ENCODE assay signal across 1 cellular context in genomic region chr17:40219073-40219860, GRCh38.
A peak's percentile ranks its signal among the peaks of the same experiment; 100 is the strongest.
TF ChIP-seq lines count a peak whose summit lies in the region.

TSS of gene WIPF2 (plus strand) at chr17:40219304. CDS start at chr17:40256460, 37,156 bp downstream.

TF ChIP-seq in K562, 482 proteins besides CTCF, POLR2A, EP300 and RAD21 (continued from another document and continues in another):
- TF ChIP-seq, protein P1, sequence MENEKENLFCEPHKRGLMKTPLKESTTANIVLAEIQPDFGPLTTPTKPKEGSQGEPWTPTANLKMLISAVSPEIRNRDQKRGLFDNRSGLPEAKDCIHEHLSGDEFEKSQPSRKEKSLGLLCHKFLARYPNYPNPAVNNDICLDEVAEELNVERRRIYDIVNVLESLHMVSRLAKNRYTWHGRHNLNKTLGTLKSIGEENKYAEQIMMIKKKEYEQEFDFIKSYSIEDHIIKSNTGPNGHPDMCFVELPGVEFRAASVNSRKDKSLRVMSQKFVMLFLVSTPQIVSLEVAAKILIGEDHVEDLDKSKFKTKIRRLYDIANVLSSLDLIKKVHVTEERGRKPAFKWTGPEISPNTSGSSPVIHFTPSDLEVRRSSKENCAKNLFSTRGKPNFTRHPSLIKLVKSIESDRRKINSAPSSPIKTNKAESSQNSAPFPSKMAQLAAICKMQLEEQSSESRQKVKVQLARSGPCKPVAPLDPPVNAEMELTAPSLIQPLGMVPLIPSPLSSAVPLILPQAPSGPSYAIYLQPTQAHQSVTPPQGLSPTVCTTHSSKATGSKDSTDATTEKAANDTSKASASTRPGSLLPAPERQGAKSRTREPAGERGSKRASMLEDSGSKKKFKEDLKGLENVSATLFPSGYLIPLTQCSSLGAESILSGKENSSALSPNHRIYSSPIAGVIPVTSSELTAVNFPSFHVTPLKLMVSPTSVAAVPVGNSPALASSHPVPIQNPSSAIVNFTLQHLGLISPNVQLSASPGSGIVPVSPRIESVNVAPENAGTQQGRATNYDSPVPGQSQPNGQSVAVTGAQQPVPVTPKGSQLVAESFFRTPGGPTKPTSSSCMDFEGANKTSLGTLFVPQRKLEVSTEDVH (IDR thresholded peaks at IDR 0.05; ENCODE audit: low read depth, partially characterized antibody) = peak; percentile 88
- TF ChIP-seq LEF1 (IDR thresholded peaks at IDR 0.05) = no peak
- peak; percentile 73 for TF ChIP-seq MEIS2 (IDR thresholded peaks at IDR 0.05; ENCODE audit: partially characterized antibody)
- TF ChIP-seq ELF2 (CRISPR knock-in tag; IDR thresholded peaks at IDR 0.05) = peak; percentile 99
- peak; percentile 50; the same call in 1 of the 2 replicates for TF ChIP-seq TFAP4 (CRISPR knock-in tag; IDR thresholded peaks at IDR 0.05; ENCODE audit: borderline replicate concordance)
- TF ChIP-seq, protein P2, sequence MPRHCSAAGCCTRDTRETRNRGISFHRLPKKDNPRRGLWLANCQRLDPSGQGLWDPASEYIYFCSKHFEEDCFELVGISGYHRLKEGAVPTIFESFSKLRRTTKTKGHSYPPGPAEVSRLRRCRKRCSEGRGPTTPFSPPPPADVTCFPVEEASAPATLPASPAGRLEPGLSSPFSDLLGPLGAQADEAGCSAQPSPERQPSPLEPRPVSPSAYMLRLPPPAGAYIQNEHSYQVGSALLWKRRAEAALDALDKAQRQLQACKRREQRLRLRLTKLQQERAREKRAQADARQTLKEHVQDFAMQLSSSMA (CRISPR knock-in tag; IDR thresholded peaks at IDR 0.05) = peak; percentile 99
- TF ChIP-seq, protein P3, sequence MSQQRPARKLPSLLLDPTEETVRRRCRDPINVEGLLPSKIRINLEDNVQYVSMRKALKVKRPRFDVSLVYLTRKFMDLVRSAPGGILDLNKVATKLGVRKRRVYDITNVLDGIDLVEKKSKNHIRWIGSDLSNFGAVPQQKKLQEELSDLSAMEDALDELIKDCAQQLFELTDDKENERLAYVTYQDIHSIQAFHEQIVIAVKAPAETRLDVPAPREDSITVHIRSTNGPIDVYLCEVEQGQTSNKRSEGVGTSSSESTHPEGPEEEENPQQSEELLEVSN (IDR thresholded peaks at IDR 0.05; ENCODE audit: borderline replicate concordance in 1 of 2, extremely low read depth in 1 of 2, insufficient read depth in 1 of 2, insufficient read length in 1 of 2, low read depth in 1 of 2, low read length in 1 of 2, poor library complexity in 1 of 2, severe bottlenecking in 1 of 2) = peak in 1 of 2 experiments; percentile 30
- TF ChIP-seq EGR1 (conservative IDR thresholded peaks at IDR 0.05) = peak; percentile 81
- TF ChIP-seq ZHX1 (conservative IDR thresholded peaks at IDR 0.05; ENCODE audit: low read length) = peak; percentile 99
- TF ChIP-seq, protein P4, sequence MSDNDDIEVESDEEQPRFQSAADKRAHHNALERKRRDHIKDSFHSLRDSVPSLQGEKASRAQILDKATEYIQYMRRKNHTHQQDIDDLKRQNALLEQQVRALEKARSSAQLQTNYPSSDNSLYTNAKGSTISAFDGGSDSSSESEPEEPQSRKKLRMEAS (CRISPR knock-in tag; IDR thresholded peaks at IDR 0.05) = peak; percentile 19; the same call in 1 of the 2 replicates
- peak; percentile 86 to 88 for TF ChIP-seq SIX5 (IDR thresholded peaks at IDR 0.05; ENCODE audit: borderline replicate concordance in 1 of 2, insufficient read depth in 1 of 2, low read depth in 1 of 2, low read length in 2 of 2)
- TF ChIP-seq SRF (CRISPR knock-in tag; IDR thresholded peaks at IDR 0.05) = peak in 1 of 2 experiments; percentile 75; a peak in 1 of 4 replicates
- TF ChIP-seq SREBF1 (IDR thresholded peaks at IDR 0.05; ENCODE audit: borderline replicate concordance, low read depth, low read length) = no peak
- 0 out of 4 replicates have a peak, but pooled peaks of 1 of the 2 experiments have one; percentile 57 for TF ChIP-seq TEAD1 (CRISPR knock-in tag; IDR thresholded peaks at IDR 0.05)
- peak; percentile 90 for TF ChIP-seq RBFOX2 (IDR thresholded peaks at IDR 0.05; ENCODE audit: low read depth, low read length)
- 0 out of 2 replicates have a peak, but pooled peaks have one; percentile 4 for TF ChIP-seq BHLHE40 (IDR thresholded peaks at IDR 0.05; ENCODE audit: low read length)
- no peak for TF ChIP-seq MAFG (tag; conservative IDR thresholded peaks at IDR 0.05)
- TF ChIP-seq ATF1 (CRISPR knock-in tag; IDR thresholded peaks at IDR 0.05) = no peak
- peak; percentile 71 for TF ChIP-seq ATF1 (tag; IDR thresholded peaks at IDR 0.05)
- peak in 1 of 2 experiments; percentile 54; a peak in 1 of 4 replicates for TF ChIP-seq RCOR1 (IDR thresholded peaks at IDR 0.05; ENCODE audit: borderline replicate concordance in 1 of 2, low read depth in 2 of 2, low read length in 2 of 2)
- peak; percentile 93 to 99 (median 99) for TF ChIP-seq YY1 (IDR thresholded peaks at IDR 0.05; ENCODE audit: borderline replicate concordance in 1 of 3, control insufficient read depth in 1 of 3, extremely low read depth in 1 of 3, insufficient read depth in 3 of 3, insufficient read length in 1 of 3, insufficient replicate concordance in 2 of 3, low read depth in 1 of 3, low read length in 2 of 3)
- peak in 1 of 2 experiments; percentile 44; a peak in 1 of 3 replicates for TF ChIP-seq CBX3 (IDR thresholded peaks at IDR 0.05; ENCODE audit: borderline replicate concordance in 1 of 2, low read length in 2 of 2)
- TF ChIP-seq, protein P5, sequence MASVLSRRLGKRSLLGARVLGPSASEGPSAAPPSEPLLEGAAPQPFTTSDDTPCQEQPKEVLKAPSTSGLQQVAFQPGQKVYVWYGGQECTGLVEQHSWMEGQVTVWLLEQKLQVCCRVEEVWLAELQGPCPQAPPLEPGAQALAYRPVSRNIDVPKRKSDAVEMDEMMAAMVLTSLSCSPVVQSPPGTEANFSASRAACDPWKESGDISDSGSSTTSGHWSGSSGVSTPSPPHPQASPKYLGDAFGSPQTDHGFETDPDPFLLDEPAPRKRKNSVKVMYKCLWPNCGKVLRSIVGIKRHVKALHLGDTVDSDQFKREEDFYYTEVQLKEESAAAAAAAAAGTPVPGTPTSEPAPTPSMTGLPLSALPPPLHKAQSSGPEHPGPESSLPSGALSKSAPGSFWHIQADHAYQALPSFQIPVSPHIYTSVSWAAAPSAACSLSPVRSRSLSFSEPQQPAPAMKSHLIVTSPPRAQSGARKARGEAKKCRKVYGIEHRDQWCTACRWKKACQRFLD (CRISPR knock-in tag; IDR thresholded peaks at IDR 0.05) = peak; percentile 59; the same call in 1 of the 2 replicates
- peak; percentile 83 for TF ChIP-seq NR2C1 (IDR thresholded peaks at IDR 0.05)
- TF ChIP-seq NR2C1 (tag; IDR thresholded peaks at IDR 0.05) = peak; percentile 86
- TF ChIP-seq ELF1 (tag; IDR thresholded peaks at IDR 0.05) = peak; percentile 100
- TF ChIP-seq NR2C2 (CRISPR knock-in tag; IDR thresholded peaks at IDR 0.05) = no peak
- peak; percentile 96 for TF ChIP-seq NR2C2 (tag; IDR thresholded peaks at IDR 0.05)
- peak; percentile 62 for TF ChIP-seq TEAD4 (IDR thresholded peaks at IDR 0.05; ENCODE audit: low read length)
- TF ChIP-seq TEAD4 (CRISPR knock-in tag; IDR thresholded peaks at IDR 0.05; ENCODE audit: borderline replicate concordance) = no peak
- no peak for TF ChIP-seq THRB (CRISPR knock-in tag; conservative IDR thresholded peaks at IDR 0.05)
- TF ChIP-seq HOXB6 (CRISPR knock-in tag; IDR thresholded peaks at IDR 0.05; ENCODE audit: borderline replicate concordance) = no peak
- TF ChIP-seq FOXM1 (IDR thresholded peaks at IDR 0.05; ENCODE audit: low read depth) = no peak
- no peak for TF ChIP-seq FOXM1 (CRISPR knock-in tag; IDR thresholded peaks at IDR 0.05; ENCODE audit: low read depth)
- peak; percentile 88; the same call in 1 of the 2 replicates for TF ChIP-seq XRCC5 (IDR thresholded peaks at IDR 0.05; ENCODE audit: low read depth, low read length)
- TF ChIP-seq ZNF316 (IDR thresholded peaks at IDR 0.05) = peak; percentile 23; the same call in 1 of the 2 replicates
- TF ChIP-seq SUPT5H (IDR thresholded peaks at IDR 0.05) = peak; percentile 86
- no peak for TF ChIP-seq XRCC3 (IDR thresholded peaks at IDR 0.05)
- peak; percentile 92 for TF ChIP-seq POLR2G (IDR thresholded peaks at IDR 0.05; ENCODE audit: low read depth, low read length)
- TF ChIP-seq HES1 (IDR thresholded peaks at IDR 0.05; ENCODE audit: low read depth) = no peak
- no peak for TF ChIP-seq ZNF165 (CRISPR knock-in tag; IDR thresholded peaks at IDR 0.05; ENCODE audit: borderline replicate concordance)
- TF ChIP-seq DIDO1 (tag; IDR thresholded peaks at IDR 0.05; ENCODE audit: low read depth) = 0 out of 2 replicates have a peak, but pooled peaks have one; percentile 65
- TF ChIP-seq SP1 (CRISPR knock-in tag; IDR thresholded peaks at IDR 0.05) = peak; percentile 81
- peak; percentile 75 for TF ChIP-seq CREM (IDR thresholded peaks at IDR 0.05; ENCODE audit: low read depth)
- no peak for TF ChIP-seq ZNF445 (CRISPR knock-in tag; IDR thresholded peaks at IDR 0.05; ENCODE audit: low read depth)
- TF ChIP-seq ZFX (CRISPR knock-in tag; IDR thresholded peaks at IDR 0.05) = peak; percentile 45
- peak; percentile 79 for TF ChIP-seq GABPB1 (CRISPR knock-in tag; IDR thresholded peaks at IDR 0.05)
- TF ChIP-seq THRA (IDR thresholded peaks at IDR 0.05) = no peak
